ENCODE assay signal across 1 cellular context in genomic region chr20:62772618-62772993, GRCh38.
TF ChIP-seq lines count a peak whose summit lies in the region.

No MANE protein-coding gene starts in this region.

TF ChIP-seq in endothelial cell of umbilical vein, 7 proteins besides CTCF, POLR2A, EP300 and RAD21:
- TF ChIP-seq POLR2AphosphoS5 (IDR thresholded peaks at IDR 0.05; ENCODE audit: insufficient read depth, low read depth, low read length) (no peak), GATA2 (IDR thresholded peaks at IDR 0.05; ENCODE audit: insufficient read depth, insufficient read length, low read depth, low read length) (no peak), JUN (IDR thresholded peaks at IDR 0.05; ENCODE audit: borderline replicate concordance, insufficient read depth, insufficient read length, low read depth) (no peak), EZH2 (IDR thresholded peaks at IDR 0.05; ENCODE audit: borderline replicate concordance, low read depth, low read length, severe bottlenecking) (no peak), MAX (IDR thresholded peaks at IDR 0.05; ENCODE audit: insufficient read depth, insufficient read length) (no peak), MYC (IDR thresholded peaks at IDR 0.05; ENCODE audit: low read depth, low read length) (no peak), FOS (IDR thresholded peaks at IDR 0.05; ENCODE audit: borderline replicate concordance, insufficient read depth, low read length) (no peak)
